Comparison of ENCODE assay signal across 23 cellular contexts in the genomic region with DNA sequence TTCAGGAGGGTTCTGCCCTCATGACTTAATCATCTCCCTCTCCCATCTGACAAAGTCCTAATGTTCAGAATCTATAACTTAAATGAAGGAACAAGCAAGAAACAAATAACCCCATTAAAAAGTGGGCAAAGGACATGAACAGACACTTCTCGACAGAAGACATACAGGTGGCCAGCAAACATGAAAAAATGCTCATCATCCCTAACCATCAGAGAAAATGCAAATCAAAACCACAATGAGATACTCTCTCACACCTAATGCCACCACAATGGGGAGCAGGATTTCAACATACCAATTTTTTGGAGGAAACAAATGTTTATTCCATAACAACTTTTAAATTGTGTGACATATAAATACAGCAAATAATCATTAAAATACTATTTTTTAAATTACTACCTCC. TPM values are rescaled to one million over a fixed set of nuclear protein-coding genes. Genes with fewer than 3 reads are reported as not detected.
A peak's percentile ranks its signal among the peaks of the same experiment; 100 is the strongest.
DNase-seq lines count a peak whose midpoint lies in the region; ATAC-seq and TF ChIP-seq lines count a peak whose summit lies in the region.
"Had no signal": no experiment of that assay in that cellular context is flagged by ENCODE, and none has a peak within 500 bp of the region (broad histone marks: within the 10 kb centered on the region; RNA-seq: fewer than 3 reads in every experiment).

No MANE protein-coding gene starts in this region.

- H3K9me3 ChIP-seq in MM.1S (replicated peaks; ENCODE audit: insufficient read depth, low read length) (no peaks in the 10 kb centered on the region), RWPE2 (ENCODE audit: severe bottlenecking) (no peaks in the 10 kb centered on the region), upper lobe of left lung (no peaks in the 10 kb centered on the region), uterus (no peaks in the 10 kb centered on the region)
- H3K9me3 ChIP-seq: BE2C, BLaER1 had no signal

- intact Hi-C loops in uterus (cut with DNase I; ENCODE audit: low total_unique reads): no loop called here

- H3K9ac ChIP-seq in MM.1S (ENCODE audit: low read length): no peak overlapping the region
- H3K9ac ChIP-seq: BLaER1 had no signal

- DNase-seq in MM.1S: peak; percentile 58
- no peak for DNase-seq in RWPE2 (ENCODE audit: low spot score)
- DNase-seq in upper lobe of left lung: no peak
- no peak for DNase-seq in uterus
- DNase-seq: 8988T; ACHN; BE2C; C1 segment of cervical spinal cord; CD4-positive, alpha-beta memory T cell; CD4-positive, CD25-positive, alpha-beta regulatory T cell; CD8-positive, alpha-beta memory T cell; COR-L47; DMS 273 treated with DMSO at 0.1 percent for 48 hours; DMS153; DMS53; DMS79; DND-41; EL; GDM1 had no signal

- H3K36me3 ChIP-seq in MM.1S (replicated peaks; ENCODE audit: insufficient read depth, low read length): no peaks in the 10 kb centered on the region
- H3K36me3 ChIP-seq in RWPE2 (ENCODE audit: low read depth): no peaks in the 10 kb centered on the region
- H3K36me3 ChIP-seq in upper lobe of left lung: no peaks in the 10 kb centered on the region
- no peaks in the 10 kb centered on the region for H3K36me3 ChIP-seq in uterus
- H3K36me3 ChIP-seq: BE2C, BLaER1 had no signal

- H3F3A ChIP-seq in MM.1S (ENCODE audit: insufficient read depth, low read length): no peaks in the 10 kb centered on the region

- no peaks in the 10 kb centered on the region for H3K9me2 ChIP-seq in MM.1S (replicated peaks; ENCODE audit: insufficient read depth, low read length)

- H3K79me2 ChIP-seq in MM.1S (ENCODE audit: low read length): no peaks in the 10 kb centered on the region

- H3K4me3 ChIP-seq in MM.1S (ENCODE audit: low read length) (no peak overlapping the region), RWPE2 (ENCODE audit: severe bottlenecking) (no peak overlapping the region), upper lobe of left lung (no peak overlapping the region), uterus (no peak overlapping the region)
- H3K4me3 ChIP-seq: BLaER1 had no signal

- H4K20me1 ChIP-seq in MM.1S (ENCODE audit: insufficient read depth, low read length): no peaks in the 10 kb centered on the region

- no peak overlapping the region for H3K4me2 ChIP-seq in MM.1S (ENCODE audit: low read depth, low read length)
- H3K4me2 ChIP-seq: BLaER1 had no signal

- H3K4me1 ChIP-seq in MM.1S (ENCODE audit: low read length) (peaks cover 11% of the 10 kb centered on the region), RWPE2 (ENCODE audit: insufficient read depth, poor library complexity, severe bottlenecking) (peaks cover 21% of the 10 kb centered on the region), upper lobe of left lung (peaks cover 5 to 17% (median 8%) of the 10 kb centered on the region in 4 donors), uterus (no peaks in the 10 kb centered on the region)
- H3K4me1 ChIP-seq: BE2C had no signal

- H3K27ac ChIP-seq in MM.1S (ENCODE audit: low read length): no peak overlapping the region
- peak overlapping the region; percentile 96 for H3K27ac ChIP-seq in RWPE2 (ENCODE audit: poor library complexity, severe bottlenecking)
- no peak overlapping the region for H3K27ac ChIP-seq in upper lobe of left lung
- H3K27ac ChIP-seq in uterus: no peak overlapping the region
- H3K27ac ChIP-seq: BLaER1 had no signal

- ATAC-seq in RWPE2 (ENCODE audit: low read depth) (no peak), HG02884 (IDR thresholded peaks at IDR 0.05; ENCODE audit: unreplicated experiment) (no peak), upper lobe of left lung (ENCODE audit: low FRiP score in 2 of 2) (no peak)

- WGBS in upper lobe of left lung, 2 donors: 88 to 90% methylated on average over 1 of the region's 1 CpG

- H3K27me3 ChIP-seq in MM.1S (replicated peaks; ENCODE audit: insufficient read depth, low read length) (no peaks in the 10 kb centered on the region), RWPE2 (ENCODE audit: insufficient read depth, poor library complexity, severe bottlenecking) (no peaks in the 10 kb centered on the region), upper lobe of left lung (peaks cover 0 to 9% (median 3%) of the 10 kb centered on the region in 4 donors), uterus (peaks cover 0 to 9% of the 10 kb centered on the region in 2 donors)

- no peak overlapping the region for H2AFZ ChIP-seq in MM.1S (ENCODE audit: low read length)

- TF ChIP-seq CTCF in MM.1S (IDR thresholded peaks at IDR 0.05; ENCODE audit: low read length) (no peak), RWPE2 (IDR thresholded peaks at IDR 0.05; ENCODE audit: poor library complexity, severe bottlenecking) (no peak), upper lobe of left lung (IDR thresholded peaks at IDR 0.05) (no peak), uterus (IDR thresholded peaks at IDR 0.05) (no peak)

- TF ChIP-seq POLR2A in upper lobe of left lung (IDR thresholded peaks at IDR 0.05) (no peak), uterus (IDR thresholded peaks at IDR 0.05) (no peak)

- TF ChIP-seq EP300 in upper lobe of left lung (IDR thresholded peaks at IDR 0.05): no peak

RNA-seq across cellular contexts. Expression of a gene that starts 3.0 kb away (rescaled TPM):
- total RNA-seq in upper lobe of left lung (under 1 TPM in 3 of 6 donors, not detected in 3; 0.54 to 0.64 (median 0.59) TPM), uterus (1 to 10 TPM in 2 of 4 donors, under 1 TPM in 2; 0.29 to 1.5 (median 0.68) TPM)
- total RNA-seq: A673; CD4-positive, alpha-beta memory T cell; CD4-positive, CD25-positive, alpha-beta regulatory T cell; CD8-positive, alpha-beta memory T cell; G401 had no signal

RNA-seq across cellular contexts. Expression of a gene that starts 11.0 kb away (rescaled TPM):
- total RNA-seq in upper lobe of left lung: 10 to 100 TPM in 5 of 6 donors, 1 to 10 TPM in 1; 9.9 to 28.8 (median 23.2) TPM
- total RNA-seq in uterus: 10 to 100 TPM; 10.9 to 61.1 (median 32.0) TPM
